In the genomic region with DNA sequence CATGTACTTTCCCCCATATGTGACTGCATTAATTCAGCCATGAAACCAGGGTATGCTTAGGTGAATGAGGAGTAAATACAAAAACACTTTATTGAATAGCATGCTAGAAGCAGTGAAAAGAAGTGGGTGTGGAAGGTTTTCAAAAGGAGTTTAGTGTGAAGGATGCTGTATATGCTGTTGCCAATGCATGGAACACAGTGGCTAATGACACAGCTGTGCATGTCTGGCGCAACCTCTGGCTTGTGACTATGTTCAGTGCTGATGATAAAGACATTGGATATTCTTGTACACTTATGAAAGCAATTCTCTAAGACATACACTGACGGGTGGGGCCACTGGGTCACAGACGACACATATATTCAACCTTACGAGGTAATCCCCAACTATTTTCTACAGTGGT, we compare ENCODE assay signal across 11 cellular contexts. TPM values are rescaled to one million over a fixed set of nuclear protein-coding genes. Genes with fewer than 3 reads are reported as not detected.
DNase-seq lines count a peak whose midpoint lies in the region; ATAC-seq and TF ChIP-seq lines count a peak whose summit lies in the region.
"Had no signal": no experiment of that assay in that cellular context is flagged by ENCODE, and none has a peak within 500 bp of the region (broad histone marks: within the 10 kb centered on the region; RNA-seq: fewer than 3 reads in every experiment).

No MANE protein-coding gene starts in this region.

- H3K9ac ChIP-seq in mammary epithelial cell (ENCODE audit: insufficient read depth, low read length), result no peak overlapping the region

- TF ChIP-seq EP300 in sigmoid colon (IDR thresholded peaks at IDR 0.05), result no peak

- no peaks in the 10 kb centered on the region for H3K9me3 ChIP-seq in mammary epithelial cell (replicated peaks; ENCODE audit: insufficient read depth, low read length)
- no peaks in the 10 kb centered on the region for H3K9me3 ChIP-seq in sigmoid colon

- no peak for TF ChIP-seq POLR2A in sigmoid colon (IDR thresholded peaks at IDR 0.05)

- WGBS in mammary epithelial cell (ENCODE audit: low coverage, missing lambda C conversion rate), result 83% methylated on average over 4 of the region's 4 CpGs
- WGBS in sigmoid colon, 2 donors, result 92 to 94% methylated on average over 4 of the region's 4 CpGs

- no peaks in the 10 kb centered on the region for H3K79me2 ChIP-seq in mammary epithelial cell (ENCODE audit: insufficient read depth, low read length)

- ATAC-seq in GM18508 (IDR thresholded peaks at IDR 0.05; ENCODE audit: insufficient read depth, unreplicated experiment), result peak; percentile 9
- peak; percentile 27 for ATAC-seq in GM21381 (IDR thresholded peaks at IDR 0.05; ENCODE audit: unreplicated experiment)
- peak; percentile 21 for ATAC-seq in HG03196 (IDR thresholded peaks at IDR 0.05; ENCODE audit: unreplicated experiment)

- dilution Hi-C loops in mammary epithelial cell (cut with HindIII; ENCODE audit: low sequenced_read_pairs), result no loop called here

- H4K20me1 ChIP-seq in mammary epithelial cell (ENCODE audit: insufficient read depth, low read length), result no peaks in the 10 kb centered on the region

- DNase-seq in mammary epithelial cell (peak; percentile 50), NCI-H69 (lab: John Stamatoyannopoulos, UW) (no peak), KG1 (lab: John Stamatoyannopoulos, UW) (no peak), COLO668 (lab: John Stamatoyannopoulos, UW; ENCODE audit: unreplicated experiment) (no peak), sigmoid colon (no peak)
- DNase-seq: DMS79, head of caudate nucleus, NCI-H1930 had no signal

- H3K27ac ChIP-seq in mammary epithelial cell (ENCODE audit: insufficient read depth, low read depth, low read length) (no peak overlapping the region), sigmoid colon (no peak overlapping the region)

- intact Hi-C loops in mammary epithelial cell (cut with micrococcal nuclease), result loop anchor here (5.0 kb wide), 1 partner anchor 35 kb away; no protein-coding TSS in a partner anchor
- intact Hi-C loops in sigmoid colon (cut with DNase I), result no loop called here

- H3K27me3 ChIP-seq in mammary epithelial cell (ENCODE audit: insufficient read depth, low read length) (no peaks in the 10 kb centered on the region), sigmoid colon (no peaks in the 10 kb centered on the region)

- TF ChIP-seq CTCF in mammary epithelial cell (conservative IDR thresholded peaks at IDR 0.05 in 1 of 2, IDR thresholded peaks at IDR 0.05 in 1 of 2; ENCODE audit: extremely low read depth in 1 of 2, insufficient read depth in 1 of 2, low read depth in 1 of 2, low read length in 2 of 2), result no peak
- TF ChIP-seq CTCF in sigmoid colon (IDR thresholded peaks at IDR 0.05), result no peak

- H2AFZ ChIP-seq in mammary epithelial cell (ENCODE audit: low read depth, low read length), result no peak overlapping the region

- H3K4me3 ChIP-seq in mammary epithelial cell (replicated peaks in 1 of 3; ENCODE audit: insufficient read depth in 1 of 3, low read depth in 2 of 3, low read length in 3 of 3) (no peak overlapping the region), sigmoid colon (no peak overlapping the region)

- no peak overlapping the region for H3K4me2 ChIP-seq in mammary epithelial cell (ENCODE audit: insufficient read depth, low read depth, low read length)

- CTCF ChIA-PET in mammary epithelial cell (lab: Charles Lee; ENCODE audit: low non-redundant PET), result interaction anchor here (0.6 kb wide), 1 partner anchor 640 kb away, joined by 3 read pairs; no protein-coding TSS in a partner anchor

- in situ Hi-C loops in mammary epithelial cell (cut with MboI; ENCODE audit: low sequenced_read_pairs in 2 of 2), result loop anchor here (25.0 kb wide), 1 partner anchor 505 kb away; no protein-coding TSS in a partner anchor

- H3K4me1 ChIP-seq in mammary epithelial cell (ENCODE audit: insufficient read depth, low read length) (peaks cover 8% of the 10 kb centered on the region), sigmoid colon (peaks cover 0 to 10% (median 3%) of the 10 kb centered on the region in 4 donors)

- no TSS peak for BruUV-seq in mammary epithelial cell (replicated peaks; lab: Mats Ljungman, UMichigan)

- H3K36me3 ChIP-seq in mammary epithelial cell (ENCODE audit: insufficient read depth, low read length) (no peaks in the 10 kb centered on the region), sigmoid colon (no peaks in the 10 kb centered on the region)

RNA-seq across cellular contexts. Expression of a gene that starts 55.2 kb away (rescaled TPM):
- total RNA-seq in mammary epithelial cell (not detected), sigmoid colon (not detected)
- polyA plus RNA-seq in mammary epithelial cell (not detected), sigmoid colon (under 1 TPM in 1 of 3 donors, not detected in 2; 0.60 TPM)
- polyA minus RNA-seq in mammary epithelial cell, result not detected

RNA-seq across cellular contexts. Expression of a gene that starts 55.5 kb away (rescaled TPM):
- total RNA-seq in mammary epithelial cell, result 10 to 100 TPM in 1 of 2 donors, 1 to 10 TPM in 1; 9.7 to 11.5 TPM
- polyA plus RNA-seq in mammary epithelial cell, result 4.8 TPM
- 8.2 TPM for polyA minus RNA-seq in mammary epithelial cell
- total RNA-seq in sigmoid colon, result 1 to 10 TPM; 4.9 to 6.9 (median 6.4) TPM
- 1 to 10 TPM in 2 of 3 donors, under 1 TPM in 1; 0.69 to 1.8 (median 1.2) TPM for polyA plus RNA-seq in sigmoid colon
